In genomic region chr1:41412748-41413147, GRCh38 we compare ENCODE assay signal across 31 cellular contexts. TPM values are rescaled to one million over a fixed set of nuclear protein-coding genes. Genes with fewer than 3 reads are reported as not detected.
A peak's percentile ranks its signal among the peaks of the same experiment; 100 is the strongest.
DNase-seq lines count a peak whose midpoint lies in the region; ATAC-seq and TF ChIP-seq lines count a peak whose summit lies in the region.
"Had no signal": no experiment of that assay in that cellular context is flagged by ENCODE, and none has a peak within 500 bp of the region (broad histone marks: within the 10 kb centered on the region; RNA-seq: fewer than 3 reads in every experiment).

No MANE protein-coding gene starts in this region.

- ATAC-seq in Right ventricle myocardium superior (ENCODE audit: poor library complexity) (no peak), GM19035 (IDR thresholded peaks at IDR 0.05; ENCODE audit: unreplicated experiment) (no peak), HG03439 (IDR thresholded peaks at IDR 0.05; ENCODE audit: unreplicated experiment) (no peak)
- ATAC-seq: activated CD8-positive, alpha-beta T cell treated with anti-CD3 and anti-CD28 coated beads for 36 hours; gastroesophageal sphincter; HCT116; naive thymus-derived CD4-positive, alpha-beta T cell had no signal

- DNase-seq in DMS 273 (lab: John Stamatoyannopoulos, UW; ENCODE audit: unreplicated experiment) = peak; percentile 98
- no peak for DNase-seq in DMS 273 treated with DMSO at 0.1 percent for 48 hours (lab: John Stamatoyannopoulos, UW)
- no peak for DNase-seq in left ventricle myocardium inferior
- DNase-seq in Right ventricle myocardium superior = no peak
- DNase-seq in ureter (ENCODE audit: low spot score) = peak; percentile 76
- DNase-seq: activated CD8-positive, alpha-beta T cell treated with anti-CD3 and anti-CD28 coated beads for 36 hours; activated naive CD8-positive, alpha-beta T cell treated with anti-CD3 and anti-CD28 coated beads for 36 hours; aorta; central memory CD4-positive, alpha-beta T cell; dermis blood vessel endothelial cell; GDM1; hypothalamus; immature natural killer cell; Kasumi-1; naive thymus-derived CD4-positive, alpha-beta T cell; NCI-H1694; NCI-H2171; NCI-H524 treated with DMSO at 0.1 percent for 48 hours had no signal

- intact Hi-C loops in left ventricle myocardium inferior (cut with micrococcal nuclease) = no loop called here
- intact Hi-C loops in Right ventricle myocardium superior (cut with DNase I) = no loop called here

- H3K36me3 ChIP-seq in left ventricle myocardium inferior = no peaks in the 10 kb centered on the region
- H3K36me3 ChIP-seq: gastroesophageal sphincter, thoracic aorta, vagina had no signal

- peaks cover 0 to 12% (median 7%) of the 10 kb centered on the region in 5 experiments for H3K9me3 Mint-ChIP-seq in brain
- H3K9me3 Mint-ChIP-seq: activated CD8-positive, alpha-beta T cell treated with anti-CD3 and anti-CD28 coated beads for 36 hours; activated naive CD8-positive, alpha-beta T cell treated with anti-CD3 and anti-CD28 coated beads for 36 hours; immature natural killer cell; mesothelial cell of epicardium; stimulated activated naive CD8-positive, alpha-beta T cell treated with anti-CD3 and anti-CD28 coated beads, Interleukin-15, Interleukin-2, amounts not matched to agents 100 ng/mL and 50 ng/mL, for 24 hours; T-helper 1 cell treated with Interleukin-12 subunit alpha and Interleukin-12 subunit beta and Interleukin-4 antibody, amounts not matched to agents 30 μg/mL and 1 μg/mL, for 36 hours had no signal

- H3K4me3 ChIP-seq in left ventricle myocardium inferior = no peak overlapping the region
- H3K4me3 ChIP-seq: gastroesophageal sphincter, SK-N-MC, thoracic aorta, vagina had no signal

- H3K27ac ChIP-seq in left ventricle myocardium inferior (replicated peaks) = no peak overlapping the region
- H3K27ac ChIP-seq: 22Rv1, gastroesophageal sphincter, HL-60, SK-N-MC, thoracic aorta, vagina had no signal

- H3K36me3 Mint-ChIP-seq in brain = peaks cover 5% of the 10 kb centered on the region
- H3K36me3 Mint-ChIP-seq: activated naive CD8-positive, alpha-beta T cell treated with anti-CD3 and anti-CD28 coated beads for 36 hours; mesothelial cell of epicardium had no signal

- peaks cover 74% of the 10 kb centered on the region for H3K4me1 Mint-ChIP-seq in brain
- H3K4me1 Mint-ChIP-seq: activated naive CD8-positive, alpha-beta T cell treated with anti-CD3 and anti-CD28 coated beads for 36 hours had no signal

- no peaks in the 10 kb centered on the region for H3K9me3 ChIP-seq in left ventricle myocardium inferior (replicated peaks)
- H3K9me3 ChIP-seq: thoracic aorta, vagina had no signal

- TF ChIP-seq CTCF in left ventricle myocardium inferior (IDR thresholded peaks at IDR 0.05; ENCODE audit: borderline replicate concordance) (peak; percentile 13), brain (conservative IDR thresholded peaks at IDR 0.05) (no peak)

- H3K27me3 ChIP-seq in left ventricle myocardium inferior (ENCODE audit: low read depth) = peaks cover 36% of the 10 kb centered on the region
- H3K27me3 ChIP-seq: vagina had no signal

- peaks cover 7% of the 10 kb centered on the region for H3K4me1 ChIP-seq in left ventricle myocardium inferior

- no peak overlapping the region for H3K4me3 Mint-ChIP-seq in brain
- H3K4me3 Mint-ChIP-seq: activated CD8-positive, alpha-beta T cell treated with anti-CD3 and anti-CD28 coated beads for 36 hours; activated naive CD8-positive, alpha-beta T cell treated with anti-CD3 and anti-CD28 coated beads for 36 hours; immature natural killer cell; mesothelial cell of epicardium; naive thymus-derived CD4-positive, alpha-beta T cell; stimulated activated naive CD8-positive, alpha-beta T cell treated with anti-CD3 and anti-CD28 coated beads, Interleukin-15, Interleukin-2, amounts not matched to agents 100 ng/mL and 50 ng/mL, for 24 hours; T-helper 1 cell treated with Interleukin-12 subunit alpha and Interleukin-12 subunit beta and Interleukin-4 antibody, amounts not matched to agents 30 μg/mL and 1 μg/mL, for 36 hours had no signal

- H3K27me3 Mint-ChIP-seq in brain = peaks cover 20% of the 10 kb centered on the region

- H3K27ac Mint-ChIP-seq in brain = peak overlapping the region in 4 of 5 experiments; percentile 25 to 76 (median 38)
- H3K27ac Mint-ChIP-seq: activated CD8-positive, alpha-beta T cell treated with anti-CD3 and anti-CD28 coated beads for 36 hours; activated naive CD8-positive, alpha-beta T cell treated with anti-CD3 and anti-CD28 coated beads for 36 hours; immature natural killer cell; mesothelial cell of epicardium; naive thymus-derived CD4-positive, alpha-beta T cell; stimulated activated naive CD8-positive, alpha-beta T cell treated with anti-CD3 and anti-CD28 coated beads, Interleukin-15, Interleukin-2, amounts not matched to agents 100 ng/mL and 50 ng/mL, for 24 hours; T-helper 1 cell treated with Interleukin-12 subunit alpha and Interleukin-12 subunit beta and Interleukin-4 antibody, amounts not matched to agents 30 μg/mL and 1 μg/mL, for 36 hours had no signal

RNA-seq across cellular contexts. Expression of gene FOXO6, which starts 51.5 kb away (rescaled TPM):
- total RNA-seq in left ventricle myocardium inferior (2.1 TPM), Right ventricle myocardium superior (3.6 TPM), ureter (8.6 TPM)
- 8.1 TPM for polyA plus RNA-seq in brain (ENCODE audit: insufficient read depth, low read depth, low replicate concordance)
- total RNA-seq: dermis blood vessel endothelial cell had no signal
- polyA plus RNA-seq: immature natural killer cell; naive thymus-derived CD4-positive, alpha-beta T cell had no signal

Comparison
In these comparisons a context has a peak if more than half of its experiments do, and no peak if none do; other contexts are left out.
1. DNase-seq: peak in DMS 273 (single experiment) and ureter (single experiment); none in DMS 273 treated with DMSO at 0.1 percent for 48 hours (single experiment), left ventricle myocardium inferior (single experiment) and Right ventricle myocardium superior (single experiment).